In the genomic region with DNA sequence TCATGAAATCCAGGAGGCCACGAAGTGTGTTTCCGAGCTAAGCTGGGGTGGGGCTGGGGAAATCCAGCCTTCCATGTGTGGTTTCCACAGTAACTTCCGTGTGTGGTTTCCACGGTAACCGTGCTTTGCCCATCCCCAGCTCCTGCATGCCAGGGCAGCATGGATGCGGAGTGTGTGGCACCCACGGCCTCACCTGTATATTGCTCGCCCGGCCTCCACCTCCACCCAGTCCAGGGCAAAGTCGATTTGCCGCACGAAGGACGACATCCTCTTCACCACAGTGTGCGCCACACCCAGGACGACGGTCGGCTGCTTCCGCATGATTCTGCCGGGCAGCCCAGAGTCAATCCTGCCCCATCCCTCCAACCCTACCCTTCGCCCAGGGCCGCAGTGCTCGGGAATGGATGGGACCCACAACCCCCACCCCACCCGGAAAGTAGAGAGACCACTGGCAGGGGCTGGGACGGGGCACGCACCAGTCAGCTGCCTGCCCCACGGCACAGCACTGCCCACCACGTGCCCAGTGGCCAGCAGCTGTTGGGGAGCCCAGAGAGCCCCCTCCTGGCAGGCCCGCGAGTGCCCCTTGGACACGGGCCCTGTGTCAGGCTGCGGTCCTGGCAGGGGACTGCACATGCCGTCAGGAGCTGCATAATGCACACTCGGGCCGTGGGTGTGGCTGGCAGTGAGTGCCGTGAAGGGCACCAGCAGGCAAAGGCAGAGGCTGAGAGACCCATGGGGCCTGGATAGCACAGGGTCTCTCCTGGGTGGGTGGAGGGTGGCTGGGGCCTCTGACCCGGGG, we compare ENCODE assay signal across 26 cellular contexts. TPM values are rescaled to one million over a fixed set of nuclear protein-coding genes. Genes with fewer than 3 reads are reported as not detected.
"Had no signal": no experiment of that assay in that cellular context is flagged by ENCODE, and none has a peak within 500 bp of the region (broad histone marks: within the 10 kb centered on the region; RNA-seq: fewer than 3 reads in every experiment).

No MANE protein-coding gene starts in this region.

- ATAC-seq: activated CD4-positive, alpha-beta T cell treated with anti-CD3 and anti-CD28 coated beads for 36 hours; activated T-cell treated with anti-CD3 and anti-CD28 coated beads, Interleukin-2, amount 50 U/mL, for 4 hours; heart right ventricle; left lobe of liver; natural killer cell had no signal

- DNase-seq: activated B cell treated with CpG ODN at 0.5 μM for 24 hours; activated CD4-positive, alpha-beta T cell treated with anti-CD3 and anti-CD28 coated beads for 36 hours; activated CD4-positive, alpha-beta T cell treated with anti-CD3 and anti-CD28 coated beads, Interleukin-2, amount 50 U/mL, for 48 hours; activated CD8-positive, alpha-beta memory T cell treated with anti-CD3 and anti-CD28 coated beads, Interleukin-2, amount 50 U/mL, for 48 hours; activated naive CD4-positive, alpha-beta T cell treated with anti-CD3 and anti-CD28 coated beads, Interleukin-2, amount 10 ng/mL, durations not matched to agents 7 days and 5 days; activated T-cell treated with anti-CD3 and anti-CD28 coated beads, Interleukin-2, amount 50 U/mL, for 4 hours; cortex of kidney; foreskin fibroblast; heart right ventricle; natural killer cell; stimulated activated CD4-positive, alpha-beta T cell treated with anti-CD3 and anti-CD28 coated beads, Interleukin-1b, Interleukin-23, amount 100 ng/mL, for 48 hours; stomach; T1000; transverse colon had no signal

- H3K4me1 ChIP-seq: prostate gland, stomach, suprapubic skin had no signal

- H3K27me3 Mint-ChIP-seq: activated B cell treated with CpG ODN at 0.5 μM for 24 hours; activated CD4-positive, alpha-beta T cell treated with anti-CD3 and anti-CD28 coated beads for 36 hours had no signal

- H3K27ac Mint-ChIP-seq: activated B cell treated with CpG ODN at 0.5 μM for 24 hours; activated CD4-positive, alpha-beta T cell treated with anti-CD3 and anti-CD28 coated beads for 36 hours; activated naive CD4-positive, alpha-beta T cell treated with anti-CD3 and anti-CD28 coated beads, Interleukin-2, amount 10 ng/mL, durations not matched to agents 7 days and 5 days; activated T-helper 2 cell treated with anti-CD3 and anti-CD28 coated beads, Interferon-gamma antibody, Interleukin-2, Interleukin-4, amounts not matched to agents 10 μg/mL and 5 μg/mL and 100 μg/mL, durations not matched to agents 14 hours and 24 hours and 36 hours; mesothelial cell of epicardium; natural killer cell; T-helper 1 cell treated with Interleukin-12 subunit alpha and Interleukin-12 subunit beta and Interleukin-4 antibody, amounts not matched to agents 30 μg/mL and 1 μg/mL, for 36 hours had no signal

- H3K36me3 Mint-ChIP-seq: natural killer cell had no signal

- H3K4me3 ChIP-seq: cardiac muscle cell, heart right ventricle, ovary, prostate gland, stomach, suprapubic skin, transverse colon had no signal

- H3K27me3 ChIP-seq: cardiac muscle cell, heart right ventricle, ovary, stomach, suprapubic skin, transverse colon had no signal

- H3K27ac ChIP-seq: cardiac muscle cell, heart right ventricle, ovary, prostate gland, stomach, suprapubic skin, transverse colon had no signal

- H3K36me3 ChIP-seq: cardiac muscle cell, ovary, prostate gland, transverse colon had no signal

- H3K9me3 Mint-ChIP-seq: activated B cell treated with CpG ODN at 0.5 μM for 24 hours; activated T-cell treated with anti-CD3 and anti-CD28 coated beads, Interleukin-2, amount 50 U/mL, for 4 hours; natural killer cell had no signal

- H3K9me3 ChIP-seq: heart right ventricle, ovary, prostate gland, stomach, suprapubic skin, transverse colon had no signal

- H3K4me3 Mint-ChIP-seq: activated B cell treated with CpG ODN at 0.5 μM for 24 hours; activated CD4-positive, alpha-beta T cell treated with anti-CD3 and anti-CD28 coated beads for 36 hours; activated naive CD4-positive, alpha-beta T cell treated with anti-CD3 and anti-CD28 coated beads, Interleukin-2, amount 10 ng/mL, durations not matched to agents 7 days and 5 days; activated T-cell treated with anti-CD3 and anti-CD28 coated beads, Interleukin-2, amount 50 U/mL, for 4 hours; mesothelial cell of epicardium; natural killer cell; T-helper 1 cell treated with Interleukin-12 subunit alpha and Interleukin-12 subunit beta and Interleukin-4 antibody, amounts not matched to agents 30 μg/mL and 1 μg/mL, for 36 hours had no signal

RNA-seq across cellular contexts. Expression of a gene that starts 57.0 kb away (rescaled TPM):
- total RNA-seq: activated B cell treated with CpG ODN at 0.5 μM for 24 hours; activated CD4-positive, alpha-beta T cell treated with anti-CD3 and anti-CD28 coated beads for 36 hours; activated CD8-positive, alpha-beta memory T cell treated with anti-CD3 and anti-CD28 coated beads for 36 hours; activated T-cell treated with anti-CD3 and anti-CD28 coated beads, Interleukin-2, amount 50 U/mL, for 4 hours; activated T-helper 2 cell treated with anti-CD3 and anti-CD28 coated beads, Interferon-gamma antibody, Interleukin-2, Interleukin-4, amounts not matched to agents 10 μg/mL and 5 μg/mL and 100 μg/mL, durations not matched to agents 14 hours and 24 hours and 36 hours; epithelial cell of proximal tubule; heart right ventricle; natural killer cell; suprapubic skin had no signal
- polyA plus RNA-seq: fibroblast of lung, keratinocyte had no signal
